In genomic region chr11:26994579-26995210, GRCh38 we compare ENCODE assay signal across 9 cellular contexts. TPM values are rescaled to one million over a fixed set of nuclear protein-coding genes. Genes with fewer than 3 reads are reported as not detected.
A peak's percentile ranks its signal among the peaks of the same experiment; 100 is the strongest.
DNase-seq lines count a peak whose midpoint lies in the region; ATAC-seq and TF ChIP-seq lines count a peak whose summit lies in the region.
"Had no signal": no experiment of that assay in that cellular context is flagged by ENCODE, and none has a peak within 500 bp of the region (broad histone marks: within the 10 kb centered on the region; RNA-seq: fewer than 3 reads in every experiment).

No MANE protein-coding gene starts in this region.

- no peak for ATAC-seq in HG02623 (IDR thresholded peaks at IDR 0.05; ENCODE audit: unreplicated experiment)
- no peak for ATAC-seq in GM19023 (IDR thresholded peaks at IDR 0.05; ENCODE audit: unreplicated experiment)
- no peak for ATAC-seq in HG03354 (IDR thresholded peaks at IDR 0.05; ENCODE audit: poor library complexity, severe bottlenecking, unreplicated experiment)

- H3K4me3 ChIP-seq in BE2C (ENCODE audit: low read depth, low read length) (peak overlapping the region; percentile 54), brain microvascular endothelial cell (ENCODE audit: low read depth, low read length) (peak overlapping the region; percentile 81), hepatocyte (peak overlapping the region; percentile 15)

- no peaks in the 10 kb centered on the region for H3K36me3 ChIP-seq in BE2C
- no peaks in the 10 kb centered on the region for H3K36me3 ChIP-seq in brain microvascular endothelial cell (replicated peaks)
- H3K36me3 ChIP-seq in hepatocyte (replicated peaks; ENCODE audit: insufficient read depth, low read depth), result no peaks in the 10 kb centered on the region

- no peaks in the 10 kb centered on the region for H3K4me1 ChIP-seq in BE2C
- peaks cover 8% of the 10 kb centered on the region for H3K4me1 ChIP-seq in hepatocyte (ENCODE audit: insufficient read depth)

- H3K79me2 ChIP-seq in hepatocyte, result peaks cover 7% of the 10 kb centered on the region

- 60% methylated on average over 23 of the region's 23 CpGs for WGBS in hepatocyte (ENCODE audit: low lambda C conversion rate, missing lambda C conversion rate)

- no peak for DNase-seq in BE2C
- DNase-seq in brain microvascular endothelial cell, result no peak
- DNase-seq in hepatocyte (ENCODE audit: low spot score), result no peak
- DNase-seq in posterior vena cava (ENCODE audit: low spot score), result peak; percentile 73
- DNase-seq in amniotic stem cell (lab: John Stamatoyannopoulos, UW), result no peak
- DNase-seq: CD4-positive, CD25-positive, alpha-beta regulatory T cell had no signal

- no peaks in the 10 kb centered on the region for H3K9me2 ChIP-seq in hepatocyte (replicated peaks; ENCODE audit: insufficient read depth)

- in situ Hi-C loops in brain microvascular endothelial cell (cut with HindIII; ENCODE audit: low pct_ligation_motif_present, low sequenced_read_pairs), result no loop called here

- intact Hi-C loops in posterior vena cava (cut with DNase I), result loop anchor here in 1 of 2 donors (10.0 kb wide), 1 partner anchor 230 kb away; no protein-coding TSS in a partner anchor

- no peak overlapping the region for H2AFZ ChIP-seq in hepatocyte

- TF ChIP-seq CTCF in BE2C (IDR thresholded peaks at IDR 0.05; ENCODE audit: low read depth, low read length), result no peak
- no peak for TF ChIP-seq CTCF in brain microvascular endothelial cell (IDR thresholded peaks at IDR 0.05; ENCODE audit: low read depth, low read length, missing control alignments)
- TF ChIP-seq CTCF in hepatocyte (IDR thresholded peaks at IDR 0.05; ENCODE audit: poor library complexity), result no peak

- H3K27me3 ChIP-seq in BE2C (no peaks in the 10 kb centered on the region), brain microvascular endothelial cell (replicated peaks) (no peaks in the 10 kb centered on the region), hepatocyte (no peaks in the 10 kb centered on the region)

- no peaks in the 10 kb centered on the region for H4K20me1 ChIP-seq in hepatocyte (ENCODE audit: insufficient read depth, poor library complexity, severe bottlenecking)

- H3K27ac ChIP-seq in brain microvascular endothelial cell (no peak overlapping the region), hepatocyte (peak overlapping the region; percentile 32)

- H3K9me3 ChIP-seq in BE2C (no peaks in the 10 kb centered on the region), hepatocyte (ENCODE audit: low read depth) (no peaks in the 10 kb centered on the region)

- H3K4me2 ChIP-seq in hepatocyte, result peak overlapping the region; percentile 69

RNA-seq across cellular contexts. Expression of gene FIBIN, which starts 0.8 kb away (rescaled TPM):
- 4.2 TPM for polyA plus RNA-seq in BE2C (2012; ENCODE audit: insufficient read depth, insufficient read length, low read depth)
- total RNA-seq in hepatocyte, result 29.9 and 36.7 TPM in 2 replicates
- polyA plus RNA-seq in hepatocyte, result 25.2 and 36.5 TPM in 2 replicates
- 10 to 100 TPM; 24.5 to 32.8 TPM for total RNA-seq in posterior vena cava
- total RNA-seq: CD4-positive, CD25-positive, alpha-beta regulatory T cell had no signal
- polyA plus RNA-seq: CD4-positive, CD25-positive, alpha-beta regulatory T cell had no signal

RNA-seq across cellular contexts. Expression of gene BBOX1, which starts 45.9 kb away (rescaled TPM):
- not detected for polyA plus RNA-seq in BE2C (2012; ENCODE audit: insufficient read depth, insufficient read length, low read depth)
- 0.88 and 1.6 TPM in 2 replicates for total RNA-seq in hepatocyte
- 0.56 and 0.64 TPM in 2 replicates for polyA plus RNA-seq in hepatocyte
- not detected for total RNA-seq in posterior vena cava
- total RNA-seq: CD4-positive, CD25-positive, alpha-beta regulatory T cell had no signal
- polyA plus RNA-seq: CD4-positive, CD25-positive, alpha-beta regulatory T cell had no signal

Comparison
In these comparisons a context has a peak if more than half of its experiments do, and no peak if none do; other contexts are left out.
1. H3K4me3 ChIP-seq: peak in every context shown above with its lines; median percentile 81 in brain microvascular endothelial cell; 54 in BE2C; 15 in hepatocyte.